Comparison of ENCODE assay signal across 17 cellular contexts in genomic region chr15:70723124-70723427, GRCh38.
"Had no signal": no experiment of that assay in that cellular context is flagged by ENCODE, and none has a peak within 500 bp of the region (broad histone marks: within the 10 kb centered on the region; RNA-seq: fewer than 3 reads in every experiment).

No MANE protein-coding gene starts in this region.

- H3K36me3 ChIP-seq: right atrium auricular region, sigmoid colon, thyroid gland had no signal

- DNase-seq: effector memory CD8-positive, alpha-beta T cell; foreskin keratinocyte; head of caudate nucleus; mammary epithelial cell; natural killer cell; posterior cingulate gyrus; sigmoid colon; stimulated activated CD4-positive, alpha-beta T cell treated with anti-CD3 and anti-CD28 coated beads, Interleukin-4, amount 100 ng/mL, for 1 hour; stimulated activated CD8-positive, alpha-beta memory T cell treated with anti-CD3 and anti-CD28 coated beads, Interleukin-4, amount 100 ng/mL, for 48 hours; stimulated activated naive CD8-positive, alpha-beta T cell treated with anti-CD3 and anti-CD28 coated beads, Interleukin-15, Interleukin-2, amounts not matched to agents 100 U/mL and 50 U/mL, for 24 hours had no signal

- H3K27me3 ChIP-seq: foreskin keratinocyte, right atrium auricular region, sigmoid colon, suprapubic skin, thyroid gland had no signal

- H3K9me3 ChIP-seq: right atrium auricular region, sigmoid colon, suprapubic skin, thyroid gland had no signal

- H3K27ac ChIP-seq: foreskin keratinocyte, right atrium auricular region, sigmoid colon, suprapubic skin had no signal

- H3K4me1 ChIP-seq: foreskin keratinocyte had no signal

- H3K27ac Mint-ChIP-seq: dendritic cell treated with granulocyte-macrophage colony-stimulating factor and Interleukin-4, amounts not matched to agents 40 ng/mL and 50 ng/mL, for 4 days; effector memory CD8-positive, alpha-beta T cell; natural killer cell; stimulated activated effector memory CD8-positive, alpha-beta T cell treated with anti-CD3 and anti-CD28 coated beads, Interleukin-12 subunit alpha, Interleukin-12 subunit beta, amount 100 ng/mL, for 72 hours had no signal

- H3K27me3 Mint-ChIP-seq: dendritic cell treated with granulocyte-macrophage colony-stimulating factor and Interleukin-4, amounts not matched to agents 40 ng/mL and 50 ng/mL, for 4 days; type B pancreatic cell had no signal

- ATAC-seq: effector memory CD8-positive, alpha-beta T cell; foreskin keratinocyte; stimulated activated effector memory CD8-positive, alpha-beta T cell treated with anti-CD3 and anti-CD28 coated beads, Interleukin-12 subunit alpha, Interleukin-12 subunit beta, amount 100 ng/mL, for 72 hours; stimulated activated naive CD8-positive, alpha-beta T cell treated with anti-CD3 and anti-CD28 coated beads, Interleukin-15, Interleukin-2, amounts not matched to agents 100 U/mL and 50 U/mL, for 24 hours had no signal

- H3K4me3 Mint-ChIP-seq: dendritic cell treated with granulocyte-macrophage colony-stimulating factor and Interleukin-4, amounts not matched to agents 40 ng/mL and 50 ng/mL, for 4 days; effector memory CD8-positive, alpha-beta T cell; natural killer cell; stimulated activated effector memory CD8-positive, alpha-beta T cell treated with anti-CD3 and anti-CD28 coated beads, Interleukin-12 subunit alpha, Interleukin-12 subunit beta, amount 100 ng/mL, for 72 hours; type B pancreatic cell had no signal

- H3K4me1 Mint-ChIP-seq: stimulated activated effector memory CD8-positive, alpha-beta T cell treated with anti-CD3 and anti-CD28 coated beads, Interleukin-12 subunit alpha, Interleukin-12 subunit beta, amount 100 ng/mL, for 72 hours had no signal

- H3K4me3 ChIP-seq: right atrium auricular region, sigmoid colon, smooth muscle cell, suprapubic skin, thyroid gland had no signal

- H3K36me3 Mint-ChIP-seq: natural killer cell; stimulated activated effector memory CD8-positive, alpha-beta T cell treated with anti-CD3 and anti-CD28 coated beads, Interleukin-12 subunit alpha, Interleukin-12 subunit beta, amount 100 ng/mL, for 72 hours had no signal

- H3K9me3 Mint-ChIP-seq: dendritic cell treated with granulocyte-macrophage colony-stimulating factor and Interleukin-4, amounts not matched to agents 40 ng/mL and 50 ng/mL, for 4 days; effector memory CD8-positive, alpha-beta T cell; natural killer cell; stimulated activated effector memory CD8-positive, alpha-beta T cell treated with anti-CD3 and anti-CD28 coated beads, Interleukin-12 subunit alpha, Interleukin-12 subunit beta, amount 100 ng/mL, for 72 hours; type B pancreatic cell had no signal
